In the genomic region with DNA sequence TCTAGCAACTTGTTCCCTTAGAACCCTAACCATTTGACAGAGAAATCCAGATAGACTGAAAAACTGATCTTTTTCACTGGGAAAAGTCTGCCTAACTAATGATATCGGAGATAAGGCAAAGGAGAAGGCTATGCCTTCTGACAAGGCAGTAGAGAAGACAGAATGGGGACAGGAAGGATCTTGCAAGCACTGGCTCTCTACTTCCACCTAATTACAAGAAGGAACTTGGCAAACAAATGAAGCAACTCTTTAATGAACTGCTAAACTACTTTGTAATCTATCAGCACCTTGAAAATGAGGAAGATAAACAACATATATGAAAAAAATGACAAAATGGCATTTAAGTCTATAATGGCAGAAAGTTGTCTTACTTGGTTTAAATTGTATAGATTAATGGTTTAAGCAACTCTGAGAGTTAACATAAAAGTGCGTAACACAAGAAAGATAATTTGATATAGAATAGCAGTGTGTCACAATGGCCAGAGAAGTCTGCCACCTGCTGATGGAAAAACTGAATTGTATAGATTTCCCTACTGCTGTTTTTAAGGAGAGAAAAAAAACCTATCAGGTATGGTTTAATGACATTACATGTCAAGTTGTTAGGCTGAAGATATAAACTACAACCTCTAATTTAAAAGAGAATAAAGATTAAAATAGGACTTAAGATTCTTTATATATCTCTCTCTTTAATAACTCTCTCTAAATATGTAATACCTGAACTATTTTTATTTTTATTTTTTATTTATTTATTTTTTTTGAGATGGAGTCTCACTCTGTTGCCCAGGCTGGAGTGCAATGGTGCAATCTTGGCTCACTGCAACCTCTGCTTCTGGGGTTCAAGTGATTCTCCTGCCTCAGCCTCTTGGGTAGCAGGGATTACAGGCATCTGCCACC, we compare ENCODE assay signal across 9 cellular contexts. TPM values are rescaled to one million over a fixed set of nuclear protein-coding genes. Genes with fewer than 3 reads are reported as not detected.
DNase-seq lines count a peak whose midpoint lies in the region; ATAC-seq and TF ChIP-seq lines count a peak whose summit lies in the region.
"Had no signal": no experiment of that assay in that cellular context is flagged by ENCODE, and none has a peak within 500 bp of the region (broad histone marks: within the 10 kb centered on the region; RNA-seq: fewer than 3 reads in every experiment).

No MANE protein-coding gene starts in this region.

- H3K9me3 Mint-ChIP-seq in CD4-positive, alpha-beta T cell, result no peaks in the 10 kb centered on the region
- H3K9me3 Mint-ChIP-seq: T-helper 1 cell treated with Interleukin-12 subunit alpha and Interleukin-12 subunit beta and Interleukin-4 antibody, amounts not matched to agents 30 μg/mL and 1 μg/mL, for 36 hours had no signal

- H3K4me1 Mint-ChIP-seq in CD4-positive, alpha-beta T cell (ENCODE audit: low read depth), result peaks cover 71% of the 10 kb centered on the region

- peak in 2 of 10 experiments; percentile 4 to 17 for DNase-seq in CD4-positive, alpha-beta T cell
- DNase-seq in RKO (ENCODE audit: low spot score) (peak; percentile 60), dermis blood vessel endothelial cell (peak; percentile 78), medulla oblongata (ENCODE audit: extremely low spot score) (peak; percentile 61), NK-92 (lab: John Stamatoyannopoulos, UW; ENCODE audit: unreplicated experiment) (no peak)

- no peak overlapping the region for H3K4me3 Mint-ChIP-seq in CD4-positive, alpha-beta T cell
- H3K4me3 Mint-ChIP-seq: T-helper 1 cell treated with Interleukin-12 subunit alpha and Interleukin-12 subunit beta and Interleukin-4 antibody, amounts not matched to agents 30 μg/mL and 1 μg/mL, for 36 hours had no signal

- TF ChIP-seq RAD21 in Ishikawa (IDR thresholded peaks at IDR 0.05; ENCODE audit: low read depth), result peak; percentile 61

- no peaks in the 10 kb centered on the region for H3K27me3 Mint-ChIP-seq in CD4-positive, alpha-beta T cell

- POLR2A ChIA-PET in CD4-positive, alpha-beta T cell (lab: Charles Lee), result interaction anchor here (1.3 kb wide), 1 partner anchor 13 kb away, joined by 3 read pairs; no protein-coding TSS in a partner anchor

- TF ChIP-seq EP300 in Ishikawa (IDR thresholded peaks at IDR 0.05; ENCODE audit: borderline replicate concordance), result no peak

- H3K27ac Mint-ChIP-seq in CD4-positive, alpha-beta T cell, result peak overlapping the region; percentile 60
- H3K27ac Mint-ChIP-seq: T-helper 1 cell treated with Interleukin-12 subunit alpha and Interleukin-12 subunit beta and Interleukin-4 antibody, amounts not matched to agents 30 μg/mL and 1 μg/mL, for 36 hours had no signal

- CTCF ChIA-PET in CD4-positive, alpha-beta T cell (lab: Charles Lee), result interaction anchor here (4.8 kb wide), 1 partner anchor 58 kb away, joined by 32 read pairs; the partner anchor contains the start of gene RP9

- ATAC-seq in CD4-positive, alpha-beta T cell (ENCODE audit: poor library complexity), result peak; percentile 67
- ATAC-seq in GM18868 (IDR thresholded peaks at IDR 0.05; ENCODE audit: unreplicated experiment) (peak; percentile 68), HG03039 (IDR thresholded peaks at IDR 0.05; ENCODE audit: unreplicated experiment) (no peak)

- H3K27me3 ChIP-seq in CD4-positive, alpha-beta T cell (ENCODE audit: control insufficient read depth, insufficient read depth, low read length), result no peaks in the 10 kb centered on the region

- H3K27ac ChIP-seq in CD4-positive, alpha-beta T cell (ENCODE audit: low read depth, low read length), result no peak overlapping the region

- intact Hi-C loops in CD4-positive, alpha-beta T cell (cut with DNase I, micrococcal nuclease), result loop anchor here (1.0 to 10.0 kb wide), 7 partner anchors 10 to 284 kb away; no protein-coding TSS in a partner anchor

- no peaks in the 10 kb centered on the region for H3K36me3 Mint-ChIP-seq in CD4-positive, alpha-beta T cell (ENCODE audit: low read depth)

- peak; percentile 79 for TF ChIP-seq CTCF in CD4-positive, alpha-beta T cell (IDR thresholded peaks at IDR 0.05)

- H3K9me3 ChIP-seq in CD4-positive, alpha-beta T cell (ENCODE audit: control insufficient read depth, low read length), result no peaks in the 10 kb centered on the region

TF ChIP-seq in Ishikawa, 13 proteins besides CTCF, POLR2A, EP300 and RAD21:
- TF ChIP-seq CREB1 (IDR thresholded peaks at IDR 0.05; ENCODE audit: low read depth) (no peak), TEAD4 (IDR thresholded peaks at IDR 0.05) (no peak), YY1 (IDR thresholded peaks at IDR 0.05; ENCODE audit: low read depth) (no peak), TAF1 (IDR thresholded peaks at IDR 0.05; ENCODE audit: low read depth) (no peak), TCF12 (IDR thresholded peaks at IDR 0.05; ENCODE audit: low read depth) (no peak), EGR1 (IDR thresholded peaks at IDR 0.05) (no peak), NFIC (IDR thresholded peaks at IDR 0.05) (no peak), CEBPB (IDR thresholded peaks at IDR 0.05) (no peak), FOXM1 (IDR thresholded peaks at IDR 0.05; ENCODE audit: borderline replicate concordance, low read depth) (no peak), ZBTB7A (IDR thresholded peaks at IDR 0.05; ENCODE audit: low read depth) (no peak)
- TF ChIP-seq, protein P1, sequence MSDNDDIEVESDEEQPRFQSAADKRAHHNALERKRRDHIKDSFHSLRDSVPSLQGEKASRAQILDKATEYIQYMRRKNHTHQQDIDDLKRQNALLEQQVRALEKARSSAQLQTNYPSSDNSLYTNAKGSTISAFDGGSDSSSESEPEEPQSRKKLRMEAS (IDR thresholded peaks at IDR 0.05), result no peak
- TF ChIP-seq, protein P2, sequence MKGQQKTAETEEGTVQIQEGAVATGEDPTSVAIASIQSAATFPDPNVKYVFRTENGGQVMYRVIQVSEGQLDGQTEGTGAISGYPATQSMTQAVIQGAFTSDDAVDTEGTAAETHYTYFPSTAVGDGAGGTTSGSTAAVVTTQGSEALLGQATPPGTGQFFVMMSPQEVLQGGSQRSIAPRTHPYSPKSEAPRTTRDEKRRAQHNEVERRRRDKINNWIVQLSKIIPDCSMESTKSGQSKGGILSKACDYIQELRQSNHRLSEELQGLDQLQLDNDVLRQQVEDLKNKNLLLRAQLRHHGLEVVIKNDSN (IDR thresholded peaks at IDR 0.05), result no peak
- TF ChIP-seq, protein P3, sequence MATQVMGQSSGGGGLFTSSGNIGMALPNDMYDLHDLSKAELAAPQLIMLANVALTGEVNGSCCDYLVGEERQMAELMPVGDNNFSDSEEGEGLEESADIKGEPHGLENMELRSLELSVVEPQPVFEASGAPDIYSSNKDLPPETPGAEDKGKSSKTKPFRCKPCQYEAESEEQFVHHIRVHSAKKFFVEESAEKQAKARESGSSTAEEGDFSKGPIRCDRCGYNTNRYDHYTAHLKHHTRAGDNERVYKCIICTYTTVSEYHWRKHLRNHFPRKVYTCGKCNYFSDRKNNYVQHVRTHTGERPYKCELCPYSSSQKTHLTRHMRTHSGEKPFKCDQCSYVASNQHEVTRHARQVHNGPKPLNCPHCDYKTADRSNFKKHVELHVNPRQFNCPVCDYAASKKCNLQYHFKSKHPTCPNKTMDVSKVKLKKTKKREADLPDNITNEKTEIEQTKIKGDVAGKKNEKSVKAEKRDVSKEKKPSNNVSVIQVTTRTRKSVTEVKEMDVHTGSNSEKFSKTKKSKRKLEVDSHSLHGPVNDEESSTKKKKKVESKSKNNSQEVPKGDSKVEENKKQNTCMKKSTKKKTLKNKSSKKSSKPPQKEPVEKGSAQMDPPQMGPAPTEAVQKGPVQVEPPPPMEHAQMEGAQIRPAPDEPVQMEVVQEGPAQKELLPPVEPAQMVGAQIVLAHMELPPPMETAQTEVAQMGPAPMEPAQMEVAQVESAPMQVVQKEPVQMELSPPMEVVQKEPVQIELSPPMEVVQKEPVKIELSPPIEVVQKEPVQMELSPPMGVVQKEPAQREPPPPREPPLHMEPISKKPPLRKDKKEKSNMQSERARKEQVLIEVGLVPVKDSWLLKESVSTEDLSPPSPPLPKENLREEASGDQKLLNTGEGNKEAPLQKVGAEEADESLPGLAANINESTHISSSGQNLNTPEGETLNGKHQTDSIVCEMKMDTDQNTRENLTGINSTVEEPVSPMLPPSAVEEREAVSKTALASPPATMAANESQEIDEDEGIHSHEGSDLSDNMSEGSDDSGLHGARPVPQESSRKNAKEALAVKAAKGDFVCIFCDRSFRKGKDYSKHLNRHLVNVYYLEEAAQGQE (IDR thresholded peaks at IDR 0.05; ENCODE audit: low read depth), result no peak

RNA-seq across cellular contexts. Expression of gene NT5C3A, which starts 11.9 kb away (rescaled TPM):
- total RNA-seq in CD4-positive, alpha-beta T cell, result 10 to 100 TPM; 31.5 to 33.3 TPM
- total RNA-seq in dermis blood vessel endothelial cell, result 31.3 and 32.9 TPM in 2 replicates

RNA-seq across cellular contexts. Expression of gene RP9, which starts 58.5 kb away (rescaled TPM):
- total RNA-seq in CD4-positive, alpha-beta T cell, result 10 to 100 TPM; 17.6 to 20.3 TPM
- 5.8 and 8.8 TPM in 2 replicates for total RNA-seq in dermis blood vessel endothelial cell
